In genomic region chr4:87219648-87220093, GRCh38 we compare ENCODE assay signal across 8 cellular contexts. TPM values are rescaled to one million over a fixed set of nuclear protein-coding genes. Genes with fewer than 3 reads are reported as not detected.
A peak's percentile ranks its signal among the peaks of the same experiment; 100 is the strongest.
DNase-seq lines count a peak whose midpoint lies in the region; ATAC-seq and TF ChIP-seq lines count a peak whose summit lies in the region.

No MANE protein-coding gene starts in this region.

- no peaks in the 10 kb centered on the region for H3K36me3 ChIP-seq in ACC112 (ENCODE audit: insufficient read depth, low read length)
- no peaks in the 10 kb centered on the region for H3K36me3 ChIP-seq in prostate gland

- H3K27me3 ChIP-seq in ACC112 (ENCODE audit: insufficient read depth, low read length) (no peaks in the 10 kb centered on the region), prostate gland (replicated peaks; ENCODE audit: insufficient read depth) (no peaks in the 10 kb centered on the region)

- no peaks in the 10 kb centered on the region for H3K27me3 Mint-ChIP-seq in activated naive CD4-positive, alpha-beta T cell treated with anti-CD3 and anti-CD28 coated beads, Interleukin-2, amount 10 ng/mL, durations not matched to agents 7 days and 5 days

- H3K4me1 ChIP-seq in ACC112 (ENCODE audit: control insufficient read depth, insufficient read depth, low read length, unreplicated experiment) (peaks cover 14% of the 10 kb centered on the region), prostate gland (replicated peaks) (no peaks in the 10 kb centered on the region)

- CTCF ChIA-PET in activated naive CD4-positive, alpha-beta T cell treated with anti-CD3 and anti-CD28 coated beads, Interleukin-2, amount 10 ng/mL, durations not matched to agents 7 days and 5 days (lab: Charles Lee): interaction anchor here (1.0 to 2.1 kb wide), 5 partner anchors 8 to 297 kb away, joined by 3 to 9 read pairs (median 4); no protein-coding TSS in a partner anchor

- H3K27ac ChIP-seq in ACC112 (ENCODE audit: low read depth, low read length) (peak overlapping the region; percentile 53; the same call in 1 of the 2 replicates), prostate gland (peak overlapping the region; percentile 92 to 93)

- 0% methylated on average over 12 of the region's 40 CpGs for WGBS in prostate gland

- peak; percentile 44 for ATAC-seq in GM18511 (IDR thresholded peaks at IDR 0.05; ENCODE audit: unreplicated experiment)
- peak; percentile 25 for ATAC-seq in HG03039 (IDR thresholded peaks at IDR 0.05; ENCODE audit: unreplicated experiment)
- peak; percentile 32 to 45 for ATAC-seq in left cardiac atrium

- DNase-seq in OCI-M1 (lab: John Stamatoyannopoulos, UW): peak; percentile 71
- peak; percentile 70 for DNase-seq in activated naive CD4-positive, alpha-beta T cell treated with anti-CD3 and anti-CD28 coated beads, Interleukin-2, amount 10 ng/mL, durations not matched to agents 7 days and 5 days
- peak; percentile 58 for DNase-seq in left cardiac atrium
- peak; percentile 18 for DNase-seq in prostate gland (ENCODE audit: low spot score)
- DNase-seq in NCI-H2107 treated with DMSO at 0.1 percent for 48 hours (lab: John Stamatoyannopoulos, UW; ENCODE audit: unreplicated experiment): no peak

- H3K27ac Mint-ChIP-seq in activated naive CD4-positive, alpha-beta T cell treated with anti-CD3 and anti-CD28 coated beads, Interleukin-2, amount 10 ng/mL, durations not matched to agents 7 days and 5 days: peak overlapping the region; percentile 94

- no peaks in the 10 kb centered on the region for H3K9me3 ChIP-seq in prostate gland

- H2AFZ ChIP-seq in ACC112 (ENCODE audit: low read length, unreplicated experiment): peak overlapping the region; percentile 97

- H3K4me1 Mint-ChIP-seq in activated naive CD4-positive, alpha-beta T cell treated with anti-CD3 and anti-CD28 coated beads, Interleukin-2, amount 10 ng/mL, durations not matched to agents 7 days and 5 days: peaks cover 16% of the 10 kb centered on the region

- peak overlapping the region; percentile 86 for H3K4me3 Mint-ChIP-seq in activated naive CD4-positive, alpha-beta T cell treated with anti-CD3 and anti-CD28 coated beads, Interleukin-2, amount 10 ng/mL, durations not matched to agents 7 days and 5 days

- H3K79me2 ChIP-seq in ACC112 (ENCODE audit: control insufficient read depth, insufficient read depth, low read length, unreplicated experiment): peaks cover 15% of the 10 kb centered on the region

- no peaks in the 10 kb centered on the region for H3K9me3 Mint-ChIP-seq in activated naive CD4-positive, alpha-beta T cell treated with anti-CD3 and anti-CD28 coated beads, Interleukin-2, amount 10 ng/mL, durations not matched to agents 7 days and 5 days

- H3K4me3 ChIP-seq in ACC112 (ENCODE audit: low read depth, low read length) (peak overlapping the region; percentile 100), prostate gland (peak overlapping the region; percentile 62 to 91)

- intact Hi-C loops in left cardiac atrium (cut with DNase I): no loop called here
- intact Hi-C loops in prostate gland (cut with DNase I): loop anchor here (5.0 kb wide), 1 partner anchor 282 kb away; the partner anchor contains the start of gene AFF1

- H3K36me3 Mint-ChIP-seq in activated naive CD4-positive, alpha-beta T cell treated with anti-CD3 and anti-CD28 coated beads, Interleukin-2, amount 10 ng/mL, durations not matched to agents 7 days and 5 days: peaks cover 3% of the 10 kb centered on the region

- TF ChIP-seq POLR2A in prostate gland (IDR thresholded peaks at IDR 0.05): no peak

- peak in 2 of 4 experiments; percentile 3 to 23 for TF ChIP-seq CTCF in prostate gland (IDR thresholded peaks at IDR 0.05)

RNA-seq across cellular contexts. Expression of gene KLHL8, which starts 0.7 kb away (rescaled TPM):
- 10 to 100 TPM; 10.6 to 11.8 TPM for total RNA-seq in left cardiac atrium
- 1 to 10 TPM; 6.2 to 7.7 TPM for total RNA-seq in prostate gland
